Comparison of ENCODE assay signal across 8 cellular contexts in the genomic region with DNA sequence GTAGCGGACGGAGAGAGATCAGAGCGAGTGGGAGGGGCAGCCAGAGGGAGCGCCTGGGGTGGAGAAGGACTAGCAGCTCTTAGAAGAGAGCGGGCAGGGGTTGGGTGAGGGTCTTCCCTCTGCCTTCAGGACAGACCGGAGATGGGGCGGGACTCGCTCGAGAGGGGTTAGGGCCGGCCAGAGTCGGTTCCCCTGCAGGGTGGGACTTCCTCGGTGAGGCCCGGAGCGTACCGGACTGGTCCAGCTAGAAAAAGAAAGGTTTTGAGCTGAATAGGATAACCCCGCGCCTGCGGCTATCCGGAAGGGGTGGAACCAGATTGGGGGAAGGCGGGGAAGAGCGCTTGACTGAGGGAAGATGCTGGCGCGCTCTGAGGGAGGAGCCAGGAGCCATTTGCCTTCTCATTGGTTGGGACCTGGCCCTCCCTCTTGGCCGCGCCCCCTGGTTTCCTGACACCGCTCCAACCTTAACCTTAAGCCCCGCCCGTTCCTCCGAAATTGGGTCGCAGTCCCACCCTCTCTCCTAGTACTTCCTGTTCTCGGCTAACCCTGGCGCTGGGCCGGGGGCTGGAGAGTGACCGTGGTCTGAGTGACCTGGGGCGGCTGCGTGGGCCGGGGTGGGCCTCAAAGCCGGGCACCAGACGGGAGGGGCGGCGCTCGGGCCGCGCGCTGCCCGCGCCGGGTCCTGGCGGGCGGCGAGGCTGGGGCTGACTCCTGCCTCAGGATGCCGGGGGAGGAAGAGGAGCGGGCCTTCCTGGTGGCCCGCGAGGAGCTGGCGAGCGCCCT. TPM values are rescaled to one million over a fixed set of nuclear protein-coding genes. Genes with fewer than 3 reads are reported as not detected.
DNase-seq lines count a peak whose midpoint lies in the region; ATAC-seq and TF ChIP-seq lines count a peak whose summit lies in the region.

Gene RNF31 (plus strand): TSS at position 521 of the 783 bp plus-strand sequence. CDS start 201 bp downstream, at position 722.

- peak within 1 kb of the TSS; percentile 92 for H3K27ac ChIP-seq in DND-41 (ENCODE audit: low read length)
- peak within 1 kb of the TSS; percentile 79 for H3K27ac ChIP-seq in GM23248

- H3K9me2 ChIP-seq in GM23248 (ENCODE audit: insufficient read depth): no peaks in the 10 kb centered on the region

- peak within 1 kb of the TSS; percentile 81 for H3K9ac ChIP-seq in DND-41 (ENCODE audit: low read depth, low read length)
- H3K9ac ChIP-seq in GM23248: peak within 1 kb of the TSS; percentile 80

- ATAC-seq in DND-41 (ENCODE audit: insufficient read depth, low read depth): peak; percentile 85
- ATAC-seq in naive thymus-derived CD8-positive, alpha-beta T cell: peak; percentile 87 to 90

- POLR2A ChIA-PET in naive thymus-derived CD8-positive, alpha-beta T cell (lab: Charles Lee): interaction anchor here (1.0 to 5.1 kb wide), 17 partner anchors 10 to 284 kb away, joined by 3 to 84 read pairs (median 12); partner anchors contain the start of genes CHMP4A, DCAF11, IPO4 and IRF9

- H4K20me1 ChIP-seq in DND-41 (ENCODE audit: insufficient read depth, low read length): peaks cover 28% of the 10 kb centered on the region
- H4K20me1 ChIP-seq in GM23248 (ENCODE audit: insufficient read depth): no peaks in the 10 kb centered on the region

- H3K27me3 ChIP-seq in DND-41 (ENCODE audit: insufficient read depth, low read length, poor library complexity) (no peaks in the 10 kb centered on the region), GM23248 (replicated peaks; ENCODE audit: insufficient read depth) (no peaks in the 10 kb centered on the region)

- peaks cover 64% of the 10 kb centered on the region for H3K36me3 Mint-ChIP-seq in activated T-helper 1 cell treated with anti-CD3 and anti-CD28 coated beads, Interleukin-12 subunit alpha, Interleukin-12 subunit beta, Interleukin-2, Interleukin-4 antibody, amounts not matched to agents 30 ng/mL and 10 ng/mL and 1 ng/mL, durations not matched to agents 14 hours and 24 hours and 36 hours (ENCODE audit: low read depth)
- H3K36me3 Mint-ChIP-seq in naive thymus-derived CD8-positive, alpha-beta T cell: peaks cover 0 to 48% (median 12%) of the 10 kb centered on the region in 3 donors

- H3K4me1 ChIP-seq in DND-41 (ENCODE audit: insufficient read depth, low read length) (peaks cover 62% of the 10 kb centered on the region), GM23248 (ENCODE audit: insufficient read depth) (peaks cover 32% of the 10 kb centered on the region)

- peak within 1 kb of the TSS; percentile 98 for H3K27ac Mint-ChIP-seq in activated T-helper 1 cell treated with anti-CD3 and anti-CD28 coated beads, Interleukin-12 subunit alpha, Interleukin-12 subunit beta, Interleukin-2, Interleukin-4 antibody, amounts not matched to agents 30 ng/mL and 10 ng/mL and 1 ng/mL, durations not matched to agents 14 hours and 24 hours and 36 hours
- H3K27ac Mint-ChIP-seq in naive thymus-derived CD8-positive, alpha-beta T cell: peak within 1 kb of the TSS; percentile 91 to 99 (median 96)

- in situ Hi-C loops in GM23248 (cut with MboI): no loop called here

- H3K4me2 ChIP-seq in DND-41 (ENCODE audit: insufficient read depth, low read length) (peak within 1 kb of the TSS; percentile 93), GM23248 (ENCODE audit: unreplicated experiment) (peak within 1 kb of the TSS; percentile 85)

- H3K4me3 Mint-ChIP-seq in activated T-helper 1 cell treated with anti-CD3 and anti-CD28 coated beads, Interleukin-12 subunit alpha, Interleukin-12 subunit beta, Interleukin-2, Interleukin-4 antibody, amounts not matched to agents 30 ng/mL and 10 ng/mL and 1 ng/mL, durations not matched to agents 14 hours and 24 hours and 36 hours: peak within 1 kb of the TSS; percentile 94
- peak within 1 kb of the TSS; percentile 94 to 100 (median 98) for H3K4me3 Mint-ChIP-seq in naive thymus-derived CD8-positive, alpha-beta T cell

- H3K79me2 ChIP-seq in DND-41 (ENCODE audit: insufficient read depth, low read length) (peaks cover 54% of the 10 kb centered on the region), GM23248 (ENCODE audit: insufficient read depth) (peaks cover 55% of the 10 kb centered on the region)

- peak; percentile 99 for DNase-seq in DND-41
- peak; percentile 99 for DNase-seq in GM23248
- DNase-seq in Kasumi-1 (lab: John Stamatoyannopoulos, UW): peak; percentile 99
- DNase-seq in RPMI7951 (ENCODE audit: low read depth): peak; percentile 98
- peak; percentile 97 for DNase-seq in activated T-helper 1 cell treated with anti-CD3 and anti-CD28 coated beads, Interleukin-12 subunit alpha, Interleukin-12 subunit beta, Interleukin-2, Interleukin-4 antibody, amounts not matched to agents 30 ng/mL and 10 ng/mL and 1 ng/mL, durations not matched to agents 14 hours and 24 hours and 36 hours (ENCODE audit: low spot score)
- DNase-seq in fibroblast of gingiva (ENCODE audit: low read depth): peak; percentile 99
- peak; percentile 91 to 98 (median 96) for DNase-seq in naive thymus-derived CD8-positive, alpha-beta T cell
- peak; percentile 92 to 97 (median 96) for DNase-seq in stimulated activated naive CD4-positive, alpha-beta T cell (lab: John Stamatoyannopoulos, UW)

- peaks cover 37% of the 10 kb centered on the region for H3F3A ChIP-seq in GM23248 (ENCODE audit: insufficient read depth)

- intact Hi-C loops in activated T-helper 1 cell treated with anti-CD3 and anti-CD28 coated beads, Interleukin-12 subunit alpha, Interleukin-12 subunit beta, Interleukin-2, Interleukin-4 antibody, amounts not matched to agents 30 ng/mL and 10 ng/mL and 1 ng/mL, durations not matched to agents 14 hours and 24 hours and 36 hours (cut with micrococcal nuclease): loop anchor here (1.0 to 10.0 kb wide), 14 partner anchors 11 to 822 kb away; partner anchors contain the start of genes CARMIL3, CHMP4A, DCAF11 and GMPR2

- H3K36me3 ChIP-seq in DND-41 (ENCODE audit: insufficient read depth, low read length) (peaks cover 70% of the 10 kb centered on the region), GM23248 (ENCODE audit: low read depth) (peaks cover 8% of the 10 kb centered on the region; the same call in 1 of the 2 replicates)

- WGBS in GM23248 (ENCODE audit: low coverage in 1 of 2, low lambda C conversion rate in 2 of 2, missing lambda C conversion rate in 2 of 2), 2 experiments: 0 to 2% methylated on average over 34 to 39 of the region's 57 CpGs

- H3K4me1 Mint-ChIP-seq in activated T-helper 1 cell treated with anti-CD3 and anti-CD28 coated beads, Interleukin-12 subunit alpha, Interleukin-12 subunit beta, Interleukin-2, Interleukin-4 antibody, amounts not matched to agents 30 ng/mL and 10 ng/mL and 1 ng/mL, durations not matched to agents 14 hours and 24 hours and 36 hours (ENCODE audit: low read depth): peaks cover 62% of the 10 kb centered on the region
- peaks cover 22 to 71% (median 69%) of the 10 kb centered on the region in 4 donors for H3K4me1 Mint-ChIP-seq in naive thymus-derived CD8-positive, alpha-beta T cell

- H3K9me3 ChIP-seq in DND-41 (ENCODE audit: insufficient read depth, low read length, severe bottlenecking): no peaks in the 10 kb centered on the region
- H3K9me3 ChIP-seq in GM23248 (ENCODE audit: low read depth): no peaks in the 10 kb centered on the region

- H3K9me3 Mint-ChIP-seq in activated T-helper 1 cell treated with anti-CD3 and anti-CD28 coated beads, Interleukin-12 subunit alpha, Interleukin-12 subunit beta, Interleukin-2, Interleukin-4 antibody, amounts not matched to agents 30 ng/mL and 10 ng/mL and 1 ng/mL, durations not matched to agents 14 hours and 24 hours and 36 hours: no peaks in the 10 kb centered on the region
- no peaks in the 10 kb centered on the region for H3K9me3 Mint-ChIP-seq in naive thymus-derived CD8-positive, alpha-beta T cell

- no peaks in the 10 kb centered on the region for H3K27me3 Mint-ChIP-seq in activated T-helper 1 cell treated with anti-CD3 and anti-CD28 coated beads, Interleukin-12 subunit alpha, Interleukin-12 subunit beta, Interleukin-2, Interleukin-4 antibody, amounts not matched to agents 30 ng/mL and 10 ng/mL and 1 ng/mL, durations not matched to agents 14 hours and 24 hours and 36 hours (ENCODE audit: insufficient read depth)
- H3K27me3 Mint-ChIP-seq in naive thymus-derived CD8-positive, alpha-beta T cell: no peaks in the 10 kb centered on the region

- H2AFZ ChIP-seq in DND-41 (ENCODE audit: low read depth, low read length) (peak within 1 kb of the TSS; percentile 81), GM23248 (peak within 1 kb of the TSS; percentile 66)

- H3K4me3 ChIP-seq in DND-41 (ENCODE audit: low read depth in 1 of 2, low read length in 2 of 2) (peak within 1 kb of the TSS; percentile 67 to 76), GM23248 (peak within 1 kb of the TSS; percentile 84)

- no peak for TF ChIP-seq CTCF in DND-41 (IDR thresholded peaks at IDR 0.05; ENCODE audit: borderline replicate concordance, extremely low read depth, low read length, poor library complexity, severe bottlenecking)

RNA-seq across cellular contexts. Expression of gene RNF31, which starts in this region (rescaled TPM):
- 40.3 and 50.0 TPM in 2 replicates for total RNA-seq in GM23248 (2014; rRNA removed; shearing (Covaris generic))
- 29.4 and 36.7 TPM in 2 replicates for polyA plus RNA-seq in GM23248 (2016; fragmentation: Nextera tagmentation; extraction: Ambion mirVana)
- total RNA-seq in RPMI7951 (2014; rRNA removed; shearing (Covaris generic)): 28.5 and 37.8 TPM in 2 replicates
- 115 and 129 TPM in 2 replicates for total RNA-seq in activated T-helper 1 cell treated with anti-CD3 and anti-CD28 coated beads, Interleukin-12 subunit alpha, Interleukin-12 subunit beta, Interleukin-2, Interleukin-4 antibody, amounts not matched to agents 30 ng/mL and 10 ng/mL and 1 ng/mL, durations not matched to agents 14 hours and 24 hours and 36 hours
- total RNA-seq in naive thymus-derived CD8-positive, alpha-beta T cell: 10 to 100 TPM; 85.7 to 91.4 TPM
- polyA plus RNA-seq in naive thymus-derived CD8-positive, alpha-beta T cell: 10 to 100 TPM; 34.1 to 45.3 (median 37.6) TPM

Comparison
In these comparisons a context has a peak if more than half of its experiments do, and no peak if none do; other contexts are left out.
1. Peak in every context shown above with its lines: DNase-seq, ATAC-seq, H3K4me3 ChIP-seq and H3K27ac ChIP-seq.